In genomic region chr3:2465842-2466241, GRCh38 we compare ENCODE assay signal across 27 cellular contexts.
"Had no signal": no experiment of that assay in that cellular context is flagged by ENCODE, and none has a peak within 500 bp of the region (broad histone marks: within the 10 kb centered on the region; RNA-seq: fewer than 3 reads in every experiment).

No MANE protein-coding gene starts in this region.

- H3K9me3 ChIP-seq: colonic mucosa, gastroesophageal sphincter, left lung, neutrophil, ovary, psoas muscle, upper lobe of right lung had no signal

- ATAC-seq: activated CD8-positive, alpha-beta T cell treated with anti-CD3 and anti-CD28 coated beads, Interleukin-2, amount 10 ng/mL, durations not matched to agents 7 days and 5 days; activated naive CD4-positive, alpha-beta T cell treated with anti-CD3 and anti-CD28 coated beads, Interleukin-2, amount 50 U/mL, for 72 hours; gastroesophageal sphincter; left lung; natural killer cell treated with Interleukin-12 subunit alpha and Interleukin-12 subunit beta and Interleukin-15 and Interleukin-18, amount 100 ng/mL, for 72 hours; psoas muscle; upper lobe of right lung had no signal

- H3K4me1 ChIP-seq: colonic mucosa, gastroesophageal sphincter, left lung, psoas muscle, upper lobe of right lung had no signal

- H3K4me1 Mint-ChIP-seq: central memory CD8-positive, alpha-beta T cell had no signal

- H3K27me3 Mint-ChIP-seq: central memory CD8-positive, alpha-beta T cell; natural killer cell treated with Interleukin-12 subunit alpha and Interleukin-12 subunit beta and Interleukin-15 and Interleukin-18, amount 100 ng/mL, for 72 hours had no signal

- H3K4me3 Mint-ChIP-seq: activated CD8-positive, alpha-beta T cell treated with anti-CD3 and anti-CD28 coated beads, Interleukin-2, amount 10 ng/mL, durations not matched to agents 7 days and 5 days; central memory CD8-positive, alpha-beta T cell; natural killer cell treated with Interleukin-12 subunit alpha and Interleukin-12 subunit beta and Interleukin-15 and Interleukin-18, amount 100 ng/mL, for 72 hours had no signal

- H3K36me3 Mint-ChIP-seq: activated naive CD4-positive, alpha-beta T cell treated with anti-CD3 and anti-CD28 coated beads, Interleukin-2, amount 50 U/mL, for 72 hours; natural killer cell treated with Interleukin-12 subunit alpha and Interleukin-12 subunit beta and Interleukin-15 and Interleukin-18, amount 100 ng/mL, for 72 hours had no signal

- H3K9me3 Mint-ChIP-seq: activated naive CD4-positive, alpha-beta T cell treated with anti-CD3 and anti-CD28 coated beads, Interleukin-2, amount 50 U/mL, for 72 hours; natural killer cell treated with Interleukin-12 subunit alpha and Interleukin-12 subunit beta and Interleukin-15 and Interleukin-18, amount 100 ng/mL, for 72 hours had no signal

- DNase-seq: activated CD4-positive, alpha-beta T cell treated with anti-CD3 and anti-CD28 coated beads for 1 hour; activated CD4-positive, alpha-beta T cell treated with anti-CD3 and anti-CD28 coated beads, Interleukin-2, amount 50 U/mL, for 1 hour; activated CD8-positive, alpha-beta T cell treated with anti-CD3 and anti-CD28 coated beads, Interleukin-2, amount 10 ng/mL, durations not matched to agents 7 days and 5 days; activated gamma-delta T cell treated with Interleukin-2 at 50 U/mL for 16 hours; activated T-cell treated with anti-CD3 and anti-CD28 coated beads, Interleukin-2, amount 50 U/mL, for 1 hour; aorta; brain microvascular endothelial cell; colonic mucosa; dorsolateral prefrontal cortex; head of caudate nucleus; kidney; left lung; mammary epithelial cell; midbrain; ovary; psoas muscle; right cardiac atrium; stimulated activated CD4-positive, alpha-beta T cell treated with anti-CD3 and anti-CD28 coated beads, Interleukin-4, amount 100 ng/mL, for 24 hours; stimulated activated naive CD4-positive, alpha-beta T cell treated with Interleukin-2 at 50 U/mL for 16 hours; T-helper 9 cell; upper lobe of right lung had no signal

- H3K4me3 ChIP-seq: colonic mucosa, dorsolateral prefrontal cortex, gastroesophageal sphincter, left lung, ovary, psoas muscle, upper lobe of right lung had no signal

- H3K27me3 ChIP-seq: brain microvascular endothelial cell, colonic mucosa, dorsolateral prefrontal cortex, gastroesophageal sphincter, left lung, neutrophil, ovary, upper lobe of right lung had no signal

- H3K27ac Mint-ChIP-seq: activated CD8-positive, alpha-beta T cell treated with anti-CD3 and anti-CD28 coated beads, Interleukin-2, amount 10 ng/mL, durations not matched to agents 7 days and 5 days; activated naive CD4-positive, alpha-beta T cell treated with anti-CD3 and anti-CD28 coated beads, Interleukin-2, amount 50 U/mL, for 72 hours; natural killer cell treated with Interleukin-12 subunit alpha and Interleukin-12 subunit beta and Interleukin-15 and Interleukin-18, amount 100 ng/mL, for 72 hours had no signal

- H3K36me3 ChIP-seq: brain microvascular endothelial cell, colonic mucosa, gastroesophageal sphincter, left lung, neutrophil, ovary, upper lobe of right lung had no signal

- H3K27ac ChIP-seq: brain microvascular endothelial cell, colonic mucosa, dorsolateral prefrontal cortex, epithelial cell of prostate, gastroesophageal sphincter, left lung, neutrophil, ovary, psoas muscle, upper lobe of right lung had no signal
